14 cellular contexts compared by ENCODE assay signal in the genomic region with DNA sequence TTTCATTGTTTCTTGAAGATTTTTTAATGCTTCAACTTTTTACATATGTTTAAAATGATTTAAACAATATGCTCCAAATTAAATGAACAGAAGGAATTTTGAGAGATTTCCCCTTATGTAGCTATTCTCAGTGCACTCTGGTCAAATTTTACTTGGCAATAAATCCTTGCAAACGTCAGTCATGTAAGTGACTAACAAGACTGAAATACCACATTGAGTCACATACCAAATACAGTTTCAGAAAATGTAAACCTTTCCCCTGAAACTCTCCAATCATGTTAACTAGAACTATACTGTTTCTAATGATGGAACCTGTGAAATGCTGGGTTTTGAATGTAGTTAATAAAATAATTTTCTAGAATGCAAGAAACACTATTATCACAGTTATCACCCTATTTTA. TPM values are rescaled to one million over a fixed set of nuclear protein-coding genes. Genes with fewer than 3 reads are reported as not detected.
A peak's percentile ranks its signal among the peaks of the same experiment; 100 is the strongest.
DNase-seq lines count a peak whose midpoint lies in the region; ATAC-seq and TF ChIP-seq lines count a peak whose summit lies in the region.
"Had no signal": no experiment of that assay in that cellular context is flagged by ENCODE, and none has a peak within 500 bp of the region (broad histone marks: within the 10 kb centered on the region; RNA-seq: fewer than 3 reads in every experiment).

No MANE protein-coding gene starts in this region.

- peaks cover 54% of the 10 kb centered on the region for H3K4me1 Mint-ChIP-seq in activated CD4-positive, alpha-beta T cell treated with anti-CD3 and anti-CD28 coated beads for 36 hours
- H3K4me1 Mint-ChIP-seq: mesothelial cell of epicardium had no signal

- in situ Hi-C loops in gastrocnemius medialis (cut with MboI; ENCODE audit: low sequenced_read_pairs in 4 of 4): no loop called here

- H3K36me3 Mint-ChIP-seq in activated CD4-positive, alpha-beta T cell treated with anti-CD3 and anti-CD28 coated beads for 36 hours (ENCODE audit: low read depth): peaks cover 36% of the 10 kb centered on the region

- no peaks in the 10 kb centered on the region for H3K27me3 Mint-ChIP-seq in activated CD4-positive, alpha-beta T cell treated with anti-CD3 and anti-CD28 coated beads for 36 hours
- H3K27me3 Mint-ChIP-seq: IgD-negative memory B cell had no signal

- H3K9me3 Mint-ChIP-seq in activated CD4-positive, alpha-beta T cell treated with anti-CD3 and anti-CD28 coated beads for 36 hours (ENCODE audit: low read depth): no peaks in the 10 kb centered on the region
- H3K9me3 Mint-ChIP-seq: IgD-negative memory B cell, mesothelial cell of epicardium had no signal

- no peak for DNase-seq in activated CD4-positive, alpha-beta T cell treated with anti-CD3 and anti-CD28 coated beads for 36 hours
- no peak for DNase-seq in activated CD4-positive, alpha-beta T cell treated with anti-CD3 and anti-CD28 coated beads, Interleukin-2, amount 50 U/mL, for 4 hours
- DNase-seq in astrocyte of the hippocampus (ENCODE audit: low read depth, low spot score): peak; percentile 60
- DNase-seq in gastrocnemius medialis: no peak
- DNase-seq in HUDEP-2 (lab: John Stamatoyannopoulos, UW; ENCODE audit: unreplicated experiment in 76 of 76): no peak
- no peak for DNase-seq in NCI-H524 (lab: John Stamatoyannopoulos, UW)
- DNase-seq in activated CD4-positive, alpha-beta T cell treated with anti-CD3 and anti-CD28 coated beads, Interleukin-2, amount 50 U/mL, for 1 hour: no peak
- DNase-seq: cerebellar nuclear complex, heart right ventricle had no signal

- peak overlapping the region; percentile 59 to 71 (median 69) for H3K27ac ChIP-seq in gastrocnemius medialis
- H3K27ac ChIP-seq: A549, heart right ventricle had no signal

- peaks cover 5 to 45% of the 10 kb centered on the region in 2 donors for H3K36me3 ChIP-seq in gastrocnemius medialis

- H3K4me3 ChIP-seq in gastrocnemius medialis: no peak overlapping the region
- H3K4me3 ChIP-seq: A549, heart right ventricle had no signal

- CTCF ChIA-PET in activated CD4-positive, alpha-beta T cell treated with anti-CD3 and anti-CD28 coated beads for 36 hours (lab: Charles Lee): interaction anchor here (0.6 to 4.1 kb wide), 8 partner anchors 11 to 299 kb away, joined by 3 to 34 read pairs (median 3); a partner anchor contains a TSS

- no peaks in the 10 kb centered on the region for H3K27me3 ChIP-seq in gastrocnemius medialis
- H3K27me3 ChIP-seq: heart right ventricle had no signal

- peaks cover 9 to 19% of the 10 kb centered on the region in 2 donors for H3K4me1 ChIP-seq in gastrocnemius medialis

- POLR2A ChIA-PET in activated CD4-positive, alpha-beta T cell treated with anti-CD3 and anti-CD28 coated beads for 36 hours (lab: Charles Lee): no interaction called here

- peak overlapping the region; percentile 25 for H3K27ac Mint-ChIP-seq in activated CD4-positive, alpha-beta T cell treated with anti-CD3 and anti-CD28 coated beads for 36 hours
- H3K27ac Mint-ChIP-seq: IgD-negative memory B cell, mesothelial cell of epicardium had no signal

- TF ChIP-seq CTCF in gastrocnemius medialis (IDR thresholded peaks at IDR 0.05 in 4 of 5, conservative IDR thresholded peaks at IDR 0.05 in 1 of 5): no peak

- intact Hi-C loops in activated CD4-positive, alpha-beta T cell treated with anti-CD3 and anti-CD28 coated beads for 36 hours (cut with DNase I, micrococcal nuclease): loop anchor here in 1 of 2 experiments (1.0 to 5.0 kb wide), 4 partner anchors 12 to 317 kb away; a partner anchor contains a TSS
- intact Hi-C loops in gastrocnemius medialis (cut with DNase I; ENCODE audit: low total_unique reads): no loop called here

- H3K4me3 Mint-ChIP-seq in activated CD4-positive, alpha-beta T cell treated with anti-CD3 and anti-CD28 coated beads for 36 hours: peak overlapping the region; percentile 10
- H3K4me3 Mint-ChIP-seq: IgD-negative memory B cell, mesothelial cell of epicardium had no signal

- ATAC-seq in activated CD4-positive, alpha-beta T cell treated with anti-CD3 and anti-CD28 coated beads for 36 hours: peak; percentile 91
- ATAC-seq in HG03064 (IDR thresholded peaks at IDR 0.05; ENCODE audit: low read depth, unreplicated experiment): peak; percentile 53
- peak; percentile 90 to 91 for ATAC-seq in gastrocnemius medialis
- ATAC-seq: sciatic nerve had no signal

- no peak for TF ChIP-seq POLR2A in gastrocnemius medialis (IDR thresholded peaks at IDR 0.05)

- H3K9me3 ChIP-seq in gastrocnemius medialis: no peaks in the 10 kb centered on the region
- H3K9me3 ChIP-seq: A549, heart right ventricle had no signal

RNA-seq across cellular contexts. Expression of a gene that starts 29.6 kb away (rescaled TPM):
- 10 to 100 TPM; 40.3 to 54.9 TPM for total RNA-seq in activated CD4-positive, alpha-beta T cell treated with anti-CD3 and anti-CD28 coated beads for 36 hours
- 100 to 1,000 TPM; 142 to 197 (median 157) TPM for total RNA-seq in gastrocnemius medialis

RNA-seq across cellular contexts. Expression of a gene that starts 45.5 kb away (rescaled TPM):
- total RNA-seq in activated CD4-positive, alpha-beta T cell treated with anti-CD3 and anti-CD28 coated beads for 36 hours: 10 to 100 TPM; 32.2 to 41.3 TPM
- total RNA-seq in gastrocnemius medialis: 10 to 100 TPM; 11.4 to 18.3 (median 13.6) TPM
